23 cellular contexts compared by ENCODE assay signal in genomic region chr11:95494167-95494566, GRCh38.
"Had no signal": no experiment of that assay in that cellular context is flagged by ENCODE, and none has a peak within 500 bp of the region (broad histone marks: within the 10 kb centered on the region; RNA-seq: fewer than 3 reads in every experiment).

No MANE protein-coding gene starts in this region.

- H3K9me3 ChIP-seq: colonic mucosa, gastrocnemius medialis had no signal

- H3K27me3 ChIP-seq: colonic mucosa, dorsolateral prefrontal cortex, esophagus squamous epithelium, foreskin keratinocyte, gastrocnemius medialis, gastroesophageal sphincter, heart left ventricle, heart right ventricle, hepatocyte had no signal

- H3K36me3 ChIP-seq: colonic mucosa, esophagus squamous epithelium, gastrocnemius medialis, gastroesophageal sphincter, heart left ventricle, heart right ventricle had no signal

- DNase-seq: colonic mucosa; cortex of kidney; dermis blood vessel endothelial cell; dorsolateral prefrontal cortex; effector CD4-positive, alpha-beta T cell; effector CD8-positive, alpha-beta T cell; effector memory CD4-positive, alpha-beta T cell; effector memory CD8-positive, alpha-beta T cell; endodermal cell; erythroblast; esophagus squamous epithelium; foreskin fibroblast; foreskin keratinocyte; foreskin melanocyte; gastrocnemius medialis; glutamatergic neuron; head of caudate nucleus; heart left ventricle; heart right ventricle had no signal

- H3K27ac ChIP-seq: colonic mucosa, coronary artery, dorsolateral prefrontal cortex, esophagus squamous epithelium, foreskin keratinocyte, gastrocnemius medialis, gastroesophageal sphincter, heart left ventricle, heart right ventricle, hepatocyte had no signal

- H3K4me3 ChIP-seq: colonic mucosa, coronary artery, dorsolateral prefrontal cortex, esophagus squamous epithelium, gastrocnemius medialis, gastroesophageal sphincter, heart left ventricle, heart right ventricle, hepatocyte had no signal

- H3K4me1 ChIP-seq: colonic mucosa, gastrocnemius medialis had no signal

- ATAC-seq: effector memory CD8-positive, alpha-beta T cell; esophagus mucosa; gastrocnemius medialis; gastroesophageal sphincter; heart left ventricle; heart right ventricle had no signal
